11 cellular contexts compared by ENCODE assay signal in genomic region chr15:36888018-36888992, GRCh38.
DNase-seq lines count a peak whose midpoint lies in the region; ATAC-seq, FAIRE-seq and TF ChIP-seq lines count a peak whose summit lies in the region.
"Had no signal": no experiment of that assay in that cellular context is flagged by ENCODE, and none has a peak within 500 bp of the region (broad histone marks: within the 10 kb centered on the region; RNA-seq: fewer than 3 reads in every experiment).

No MANE protein-coding gene starts in this region.

- peaks cover 22% of the 10 kb centered on the region; the same call in 1 of the 2 replicates for H3K36me3 Mint-ChIP-seq in HFFc6 (ENCODE audit: low read depth)

- WGBS in smooth muscle cell (ENCODE audit: low lambda C conversion rate): 1% methylated on average over 46 of the region's 51 CpGs

- peak overlapping the region; percentile 91 for H3K4me2 ChIP-seq in keratinocyte (ENCODE audit: control insufficient read depth, extremely low read depth, insufficient read depth, low read depth, low read length)
- H3K4me2 ChIP-seq in smooth muscle cell: peak overlapping the region; percentile 91

- H3K9me1 ChIP-seq in keratinocyte (ENCODE audit: control insufficient read depth, extremely low read depth, insufficient read depth, low read length): no peaks in the 10 kb centered on the region

- H4K20me1 ChIP-seq in keratinocyte (ENCODE audit: control insufficient read depth, extremely low read depth, insufficient read depth, low read length) (no peaks in the 10 kb centered on the region), smooth muscle cell (ENCODE audit: low read depth) (no peaks in the 10 kb centered on the region)

- DNase-seq in HFFc6 (no peak), dorsolateral prefrontal cortex (no peak), keratinocyte (ENCODE audit: low read depth, low spot score) (no peak), smooth muscle cell (lab: John Stamatoyannopoulos, UW; ENCODE audit: unreplicated experiment) (no peak), NCI-H1436 treated with DMSO at 0.1 percent for 48 hours (lab: John Stamatoyannopoulos, UW) (no peak)
- no peak for DNase-seq in central memory CD4-positive, alpha-beta T cell
- DNase-seq: DND-41, NCI-H1105 treated with DMSO at 0.1 percent for 48 hours had no signal

- peak overlapping the region; percentile 75 for H3K4me3 Mint-ChIP-seq in HFFc6
- H3K4me3 Mint-ChIP-seq: central memory CD8-positive, alpha-beta T cell had no signal

- ATAC-seq in HG03460 (IDR thresholded peaks at IDR 0.05; ENCODE audit: unreplicated experiment) (no peak), HG02763 (IDR thresholded peaks at IDR 0.05; ENCODE audit: unreplicated experiment) (no peak)

- H3K79me2 ChIP-seq in keratinocyte (ENCODE audit: control insufficient read depth, insufficient read depth, low read length): no peaks in the 10 kb centered on the region
- H3K79me2 ChIP-seq in smooth muscle cell (ENCODE audit: low read depth): no peaks in the 10 kb centered on the region

- H3K9ac ChIP-seq in keratinocyte (ENCODE audit: control insufficient read depth, extremely low read depth, insufficient read depth, low read length) (no peak overlapping the region), smooth muscle cell (ENCODE audit: low read depth) (peak overlapping the region; percentile 62)

- H3K4me1 ChIP-seq in keratinocyte (ENCODE audit: control insufficient read depth, extremely low read depth, insufficient read depth, low read length): peaks cover 10% of the 10 kb centered on the region
- H3K4me1 ChIP-seq in smooth muscle cell (ENCODE audit: low read depth): peaks cover 39% of the 10 kb centered on the region

- dilution Hi-C loops in keratinocyte (cut with MboI; ENCODE audit: extremely low pct_ligation_motif_present, low sequenced_read_pairs): no loop called here

- H3K36me3 ChIP-seq in keratinocyte (ENCODE audit: control insufficient read depth in 2 of 2, extremely low read depth in 1 of 2, insufficient read depth in 2 of 2, low read length in 2 of 2): no peaks in the 10 kb centered on the region
- H3K36me3 ChIP-seq in smooth muscle cell (ENCODE audit: low read depth): no peaks in the 10 kb centered on the region

- H3K27me3 ChIP-seq in dorsolateral prefrontal cortex: peaks cover 0 to 61% (median 34%) of the 10 kb centered on the region in 45 donors
- H3K27me3 ChIP-seq in keratinocyte (ENCODE audit: control insufficient read depth, extremely low read depth, insufficient read depth, low read length): peaks cover 33% of the 10 kb centered on the region
- H3K27me3 ChIP-seq in smooth muscle cell (ENCODE audit: low read depth): peaks cover 42% of the 10 kb centered on the region

- H3K9me3 Mint-ChIP-seq in HFFc6: no peaks in the 10 kb centered on the region
- H3K9me3 Mint-ChIP-seq: central memory CD8-positive, alpha-beta T cell had no signal

- peaks cover 44% of the 10 kb centered on the region for H3K4me1 Mint-ChIP-seq in HFFc6 (ENCODE audit: low read depth)

- TF ChIP-seq CTCF in HFFc6 (IDR thresholded peaks at IDR 0.05) (no peak), dorsolateral prefrontal cortex (IDR thresholded peaks at IDR 0.05 in 54 of 56, conservative IDR thresholded peaks at IDR 0.05 in 2 of 56; ENCODE audit: low read depth in 1 of 56, partially characterized antibody in 56 of 56) (no peak), keratinocyte (optimal IDR thresholded peaks at IDR 0.05 in 1 of 3, IDR thresholded peaks at IDR 0.05 in 1 of 3, conservative IDR thresholded peaks at IDR 0.05 in 1 of 3; ENCODE audit: extremely low read depth in 1 of 3, insufficient read depth in 2 of 3, low read length in 3 of 3) (no peak), smooth muscle cell (IDR thresholded peaks at IDR 0.05; ENCODE audit: borderline replicate concordance, insufficient read depth, poor library complexity, severe bottlenecking) (no peak)

- intact Hi-C loops in dorsolateral prefrontal cortex (cut with DNase I): loop anchor here (10.0 kb wide), 3 partner anchors 126 to 996 kb away; no protein-coding TSS in a partner anchor

- FAIRE-seq in keratinocyte (lab: Jason Lieb, UNC): no peak

- H3K9me3 ChIP-seq in keratinocyte (ENCODE audit: control insufficient read depth, low read depth, low read length) (no peaks in the 10 kb centered on the region), smooth muscle cell (replicated peaks; ENCODE audit: low read depth) (no peaks in the 10 kb centered on the region)

- no peak overlapping the region for H3K27ac Mint-ChIP-seq in HFFc6

- H3K27me3 Mint-ChIP-seq in HFFc6 (ENCODE audit: insufficient read depth): peaks cover 13% of the 10 kb centered on the region

- H2AFZ ChIP-seq in keratinocyte (ENCODE audit: control insufficient read depth, low read length): no peak overlapping the region
- no peak overlapping the region for H2AFZ ChIP-seq in smooth muscle cell (ENCODE audit: low read depth)

- H3K4me3 ChIP-seq in dorsolateral prefrontal cortex (peak overlapping the region in 56 of 59 donors; percentile 2 to 69 (median 45)), keratinocyte (ENCODE audit: control insufficient read depth in 2 of 3, extremely low read depth in 1 of 3, insufficient read depth in 2 of 3, low read depth in 1 of 3, low read length in 3 of 3) (peak overlapping the region in 2 of 3 experiments; percentile 64 to 73), smooth muscle cell (peak overlapping the region; percentile 45)

- no peaks in the 10 kb centered on the region for H3F3A ChIP-seq in smooth muscle cell (ENCODE audit: low read depth)

- H3K27ac ChIP-seq in dorsolateral prefrontal cortex: peak overlapping the region in 2 of 59 donors; percentile 10 to 37
- no peak overlapping the region for H3K27ac ChIP-seq in keratinocyte (ENCODE audit: control insufficient read depth, insufficient read depth, low read length)
- no peak overlapping the region for H3K27ac ChIP-seq in smooth muscle cell (ENCODE audit: low read depth)
